1 cellular context compared by ENCODE assay signal in the genomic region with DNA sequence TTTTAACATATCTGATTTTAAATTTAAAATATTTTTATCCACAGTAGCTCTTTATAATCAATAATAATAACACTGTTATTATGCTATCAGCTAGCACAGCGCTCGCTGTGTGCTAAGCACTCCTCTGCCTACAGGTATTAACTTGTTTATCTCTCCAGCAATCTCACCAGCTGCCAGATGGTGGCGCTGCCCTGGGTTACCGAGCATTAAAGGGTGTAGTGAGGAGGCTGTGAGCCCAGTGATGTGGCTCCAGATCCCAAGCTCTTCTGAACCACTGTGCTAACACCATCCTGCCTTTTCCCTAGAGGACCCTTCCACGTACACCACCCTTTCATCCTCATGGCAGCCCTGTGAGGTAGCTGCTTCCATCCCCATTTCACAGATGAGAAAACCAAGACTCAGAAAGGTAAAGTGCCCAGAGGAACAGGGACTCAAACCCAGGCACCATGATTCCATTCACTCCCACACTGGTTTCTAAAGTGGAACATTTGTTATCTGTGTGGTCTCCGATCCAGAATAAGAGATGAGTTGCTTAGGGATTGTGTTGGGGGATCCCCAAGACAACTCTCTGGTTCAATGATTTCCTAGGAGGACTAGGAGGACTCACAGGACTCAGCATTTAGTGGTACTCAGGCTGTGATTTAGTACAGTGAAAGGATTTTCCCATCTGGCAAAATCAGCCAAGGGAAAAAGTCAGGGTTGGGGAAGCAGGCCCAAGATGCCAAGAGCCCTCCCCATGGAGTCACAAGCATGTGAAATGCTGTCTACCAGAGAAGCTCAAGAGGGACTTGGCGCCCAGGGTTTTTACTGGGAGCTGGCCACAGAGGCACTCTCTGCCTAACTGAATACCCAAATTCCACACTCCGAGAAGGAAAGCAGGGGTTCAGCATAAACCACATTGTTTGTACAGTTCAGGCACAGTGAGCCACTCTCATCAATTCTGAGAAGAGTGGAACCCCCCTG.
TF ChIP-seq lines count a peak whose summit lies in the region.

No MANE protein-coding gene starts in this region.

TF ChIP-seq in liver, 16 proteins besides CTCF, POLR2A, EP300 and RAD21 (continued from another document):
- TF ChIP-seq, protein P1, sequence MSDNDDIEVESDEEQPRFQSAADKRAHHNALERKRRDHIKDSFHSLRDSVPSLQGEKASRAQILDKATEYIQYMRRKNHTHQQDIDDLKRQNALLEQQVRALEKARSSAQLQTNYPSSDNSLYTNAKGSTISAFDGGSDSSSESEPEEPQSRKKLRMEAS (IDR thresholded peaks at IDR 0.05): no peak
- TF ChIP-seq, protein P2, sequence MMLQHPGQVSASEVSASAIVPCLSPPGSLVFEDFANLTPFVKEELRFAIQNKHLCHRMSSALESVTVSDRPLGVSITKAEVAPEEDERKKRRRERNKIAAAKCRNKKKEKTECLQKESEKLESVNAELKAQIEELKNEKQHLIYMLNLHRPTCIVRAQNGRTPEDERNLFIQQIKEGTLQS (IDR thresholded peaks at IDR 0.05): no peak
- TF ChIP-seq ZBTB33 (IDR thresholded peaks at IDR 0.05): no peak
- no peak for TF ChIP-seq HNF4A (conservative IDR thresholded peaks at IDR 0.05)
- no peak for TF ChIP-seq GABPA (IDR thresholded peaks at IDR 0.05 in 1 of 2, conservative IDR thresholded peaks at IDR 0.05 in 1 of 2)
- no peak for TF ChIP-seq FOXA1 (IDR thresholded peaks at IDR 0.05)
- TF ChIP-seq REST (IDR thresholded peaks at IDR 0.05): no peak
- no peak for TF ChIP-seq TAF1 (conservative IDR thresholded peaks at IDR 0.05)
- no peak for TF ChIP-seq HNF4G (IDR thresholded peaks at IDR 0.05)
- TF ChIP-seq JUND (IDR thresholded peaks at IDR 0.05): no peak
- TF ChIP-seq NR2F2 (IDR thresholded peaks at IDR 0.05): no peak
- TF ChIP-seq SP1 (IDR thresholded peaks at IDR 0.05): no peak
- TF ChIP-seq YY1 (IDR thresholded peaks at IDR 0.05): no peak
- no peak for TF ChIP-seq EGR1 (IDR thresholded peaks at IDR 0.05; ENCODE audit: low read depth in 2 of 2)
